ENCODE assay signal across 9 cellular contexts in the genomic region with DNA sequence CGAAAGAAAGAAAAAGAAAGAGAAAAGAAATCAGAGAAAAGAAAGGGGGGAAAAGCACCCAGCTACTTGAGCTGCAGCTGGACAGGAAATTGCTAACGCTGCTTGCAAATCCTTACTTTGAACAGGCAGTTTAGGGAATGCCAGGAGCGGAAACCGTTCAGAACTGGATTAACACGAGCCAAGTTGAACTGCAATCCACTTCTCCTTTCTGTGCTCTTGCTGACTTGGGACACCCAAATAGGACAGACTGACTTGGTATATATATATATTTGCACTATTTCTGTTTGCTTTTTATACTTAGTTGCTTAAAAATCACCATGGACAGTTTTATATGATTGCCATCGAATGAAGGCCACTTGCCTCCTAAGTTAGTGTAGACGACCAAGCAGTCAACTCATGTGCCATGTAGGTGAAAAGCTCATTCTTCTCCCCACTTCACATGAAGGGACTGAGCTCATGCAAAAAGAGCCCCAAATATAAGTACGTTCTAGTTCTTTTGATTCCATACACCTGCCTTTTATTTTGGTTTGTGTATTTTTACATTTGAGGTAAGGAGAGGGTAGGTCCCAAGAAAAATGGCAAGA. TPM values are rescaled to one million over a fixed set of nuclear protein-coding genes. Genes with fewer than 3 reads are reported as not detected.
DNase-seq lines count a peak whose midpoint lies in the region; ATAC-seq and TF ChIP-seq lines count a peak whose summit lies in the region.
"Had no signal": no experiment of that assay in that cellular context is flagged by ENCODE, and none has a peak within 500 bp of the region (broad histone marks: within the 10 kb centered on the region; RNA-seq: fewer than 3 reads in every experiment).

No MANE protein-coding gene starts in this region.

- H3K27me3 ChIP-seq in neuronal stem cell (ENCODE audit: control insufficient read depth in 3 of 3, insufficient read depth in 3 of 3, low read depth in 1 of 3, low read length in 3 of 3) = peaks cover 0 to 6% (median 0%) of the 10 kb centered on the region in 3 experiments

- peak; percentile 21 for ATAC-seq in HG03095 (IDR thresholded peaks at IDR 0.05; ENCODE audit: unreplicated experiment)
- ATAC-seq in GM19035 (IDR thresholded peaks at IDR 0.05; ENCODE audit: unreplicated experiment) = no peak
- no peak for ATAC-seq in HG03520 (IDR thresholded peaks at IDR 0.05; ENCODE audit: unreplicated experiment)

- H3K18ac ChIP-seq in neuronal stem cell (ENCODE audit: low read length) = no peak overlapping the region

- H2BK12ac ChIP-seq in neuronal stem cell (ENCODE audit: low read length) = no peak overlapping the region

- no CpG with 5 or more reads among the region's 8 CpGs for WGBS in neuronal stem cell (ENCODE audit: extremely low coverage in 2 of 2, insufficient read length in 2 of 2, insufficient replicate concordance in 1 of 2), 2 donors

- H3K36me3 ChIP-seq in neuronal stem cell (replicated peaks in 1 of 2; ENCODE audit: control insufficient read depth in 2 of 2, insufficient read depth in 2 of 2, low read length in 2 of 2) = peaks cover 0 to 44% of the 10 kb centered on the region in 2 donors

- no peak overlapping the region for H4K91ac ChIP-seq in neuronal stem cell (ENCODE audit: low read depth, low read length, poor library complexity)

- H2BK15ac ChIP-seq in neuronal stem cell (ENCODE audit: low read length) = no peak overlapping the region

- H2AFZ ChIP-seq in neuronal stem cell (ENCODE audit: low read length) = no peak overlapping the region

- peaks cover 40% of the 10 kb centered on the region in 2 donors for H3K4me1 ChIP-seq in neuronal stem cell (ENCODE audit: control insufficient read depth in 2 of 2, insufficient read depth in 1 of 2, low read depth in 1 of 2, low read length in 2 of 2)

- H3K4me3 ChIP-seq in epithelial cell of esophagus (ENCODE audit: low read length) (no peak overlapping the region), neuronal stem cell (ENCODE audit: low read length in 2 of 2) (peak overlapping the region in 1 of 2 donors; percentile 91)

- H3K4me2 ChIP-seq in neuronal stem cell (ENCODE audit: insufficient read depth, low read length, poor library complexity, severe bottlenecking) = peak overlapping the region; percentile 35

- no peak overlapping the region for H2BK5ac ChIP-seq in neuronal stem cell (ENCODE audit: low read length)

- H3K23ac ChIP-seq in neuronal stem cell (ENCODE audit: low read depth, low read length, poor library complexity) = no peak overlapping the region

- H3K79me1 ChIP-seq in neuronal stem cell (ENCODE audit: low read depth, low read length) = peaks cover 4% of the 10 kb centered on the region

- H3K27ac ChIP-seq in neuronal stem cell (replicated peaks; ENCODE audit: low read length) = peak overlapping the region; percentile 79
- H3K27ac ChIP-seq: 22Rv1 had no signal

- no peak overlapping the region for H4K8ac ChIP-seq in neuronal stem cell (ENCODE audit: low read depth, low read length)

- DNase-seq in DMS 273 (lab: John Stamatoyannopoulos, UW; ENCODE audit: unreplicated experiment) = peak; percentile 20
- no peak for DNase-seq in DMS 273 treated with DMSO at 0.1 percent for 48 hours (lab: John Stamatoyannopoulos, UW)
- DNase-seq in SHP77 treated with DMSO at 0.1 percent for 48 hours (lab: John Stamatoyannopoulos, UW) = peak; percentile 95
- peak; percentile 68 for DNase-seq in epithelial cell of esophagus (ENCODE audit: low read depth)
- DNase-seq in neuronal stem cell (ENCODE audit: low spot score) = no peak

- H3K9me3 ChIP-seq in neuronal stem cell (replicated peaks in 1 of 2; ENCODE audit: control insufficient read depth in 2 of 2, insufficient read depth in 1 of 2, low read depth in 1 of 2, low read length in 2 of 2) = peaks cover 0 to 2% of the 10 kb centered on the region in 2 donors

- TF ChIP-seq CTCF in epithelial cell of esophagus (IDR thresholded peaks at IDR 0.05; ENCODE audit: insufficient read depth, low read depth, low read length, missing control alignments) = no peak

- no peak overlapping the region for H2BK120ac ChIP-seq in neuronal stem cell (ENCODE audit: low read depth, low read length)

- H2AK5ac ChIP-seq in neuronal stem cell (ENCODE audit: low read depth, low read length) = no peak overlapping the region

- no peak overlapping the region for H3K4ac ChIP-seq in neuronal stem cell (ENCODE audit: low read length)

- no peak overlapping the region for H3K9ac ChIP-seq in neuronal stem cell (ENCODE audit: low read depth, low read length, poor library complexity)

- H3K14ac ChIP-seq in neuronal stem cell (ENCODE audit: low read length) = no peak overlapping the region

RNA-seq across cellular contexts. Expression of a gene that starts 5.5 kb away (rescaled TPM):
- polyA plus RNA-seq in neuronal stem cell (2013, experiment 1 of 2) = 22.5 TPM
- 21.8 TPM for polyA plus RNA-seq in neuronal stem cell (2013, experiment 2 of 2)

Comparison
In these comparisons a context has a peak if more than half of its experiments do, and no peak if none do; other contexts are left out.
1. DNase-seq: peak in DMS 273 (single experiment), SHP77 treated with DMSO at 0.1 percent for 48 hours (single experiment) and epithelial cell of esophagus (single experiment); none in DMS 273 treated with DMSO at 0.1 percent for 48 hours (single experiment) and neuronal stem cell (single experiment).